Comparison of ENCODE assay signal across 11 cellular contexts in genomic region chr19:54489341-54489740, GRCh38. TPM values are rescaled to one million over a fixed set of nuclear protein-coding genes. Genes with fewer than 3 reads are reported as not detected.
"Had no signal": no experiment of that assay in that cellular context is flagged by ENCODE, and none has a peak within 500 bp of the region (broad histone marks: within the 10 kb centered on the region; RNA-seq: fewer than 3 reads in every experiment).

No MANE protein-coding gene starts in this region.

- H3K4me1 ChIP-seq: HAP-1 had no signal

- FAIRE-seq: HTR-8/SVneo, K562 had no signal

- DNase-seq: GOT3, H7, HFFc6, IMR-90, KG1 had no signal

- H3K36me3 ChIP-seq: HAP-1 had no signal

- ATAC-seq: HCT116, K562 had no signal

- H3K27ac Mint-ChIP-seq: HFFc6 had no signal

- H3K9me3 ChIP-seq: HAP-1 had no signal

- H3K4me3 Mint-ChIP-seq: HFFc6 had no signal

- H3K4me3 ChIP-seq: HAP-1, K562 had no signal

RNA-seq across cellular contexts. Expression of gene LAIR2, which starts 13.3 kb away (rescaled TPM):
- total RNA-seq: H4, H7, HFFc6, HT-29, IMR-90, K562 had no signal
- polyA plus RNA-seq: IMR-90, K562 had no signal
